ENCODE assay signal across 2 cellular contexts in genomic region chr2:179822540-179822939, GRCh38.
TF ChIP-seq lines count a peak whose summit lies in the region.

No MANE protein-coding gene starts in this region.

TF ChIP-seq in HEK293, 187 proteins besides CTCF, POLR2A, EP300 and RAD21 (continued from another document):
- TF ChIP-seq, protein P1, sequence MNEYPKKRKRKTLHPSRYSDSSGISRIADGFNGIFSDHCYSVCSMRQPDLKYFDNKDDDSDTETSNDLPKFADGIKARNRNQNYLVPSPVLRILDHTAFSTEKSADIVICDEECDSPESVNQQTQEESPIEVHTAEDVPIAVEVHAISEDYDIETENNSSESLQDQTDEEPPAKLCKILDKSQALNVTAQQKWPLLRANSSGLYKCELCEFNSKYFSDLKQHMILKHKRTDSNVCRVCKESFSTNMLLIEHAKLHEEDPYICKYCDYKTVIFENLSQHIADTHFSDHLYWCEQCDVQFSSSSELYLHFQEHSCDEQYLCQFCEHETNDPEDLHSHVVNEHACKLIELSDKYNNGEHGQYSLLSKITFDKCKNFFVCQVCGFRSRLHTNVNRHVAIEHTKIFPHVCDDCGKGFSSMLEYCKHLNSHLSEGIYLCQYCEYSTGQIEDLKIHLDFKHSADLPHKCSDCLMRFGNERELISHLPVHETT (tag by site-specific recombination; IDR thresholded peaks at IDR 0.05) = no peak

TF ChIP-seq in K562, 482 proteins besides CTCF, POLR2A, EP300 and RAD21 (continued from another document):
- no peak for TF ChIP-seq CREB5 (CRISPR knock-in tag; IDR thresholded peaks at IDR 0.05)
- no peak for TF ChIP-seq CHD4 (IDR thresholded peaks at IDR 0.05; ENCODE audit: insufficient read depth, insufficient replicate concordance, low read depth, low read length, poor library complexity, severe bottlenecking)
- no peak for TF ChIP-seq SMAD2 (IDR thresholded peaks at IDR 0.05; ENCODE audit: low read depth, low read length)
- peak; percentile 73 for TF ChIP-seq ATF7 (IDR thresholded peaks at IDR 0.05)
- TF ChIP-seq ZFP30 (CRISPR knock-in tag; IDR thresholded peaks at IDR 0.05; ENCODE audit: borderline replicate concordance) = no peak
- no peak for TF ChIP-seq HMG20A (CRISPR knock-in tag; conservative IDR thresholded peaks at IDR 0.05)
- no peak for TF ChIP-seq ZNF707 (CRISPR knock-in tag; conservative IDR thresholded peaks at IDR 0.05)
- no peak for TF ChIP-seq ELF4 (CRISPR knock-in tag; IDR thresholded peaks at IDR 0.05)
- no peak for TF ChIP-seq XRCC5 (IDR thresholded peaks at IDR 0.05; ENCODE audit: low read depth, low read length)
- TF ChIP-seq, protein P2, sequence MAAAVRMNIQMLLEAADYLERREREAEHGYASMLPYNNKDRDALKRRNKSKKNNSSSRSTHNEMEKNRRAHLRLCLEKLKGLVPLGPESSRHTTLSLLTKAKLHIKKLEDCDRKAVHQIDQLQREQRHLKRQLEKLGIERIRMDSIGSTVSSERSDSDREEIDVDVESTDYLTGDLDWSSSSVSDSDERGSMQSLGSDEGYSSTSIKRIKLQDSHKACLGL (CRISPR knock-in tag; IDR thresholded peaks at IDR 0.05; ENCODE audit: borderline replicate concordance, poor library complexity, severe bottlenecking) = no peak
- no peak for TF ChIP-seq MNT (conservative IDR thresholded peaks at IDR 0.05)
- TF ChIP-seq, protein P3, sequence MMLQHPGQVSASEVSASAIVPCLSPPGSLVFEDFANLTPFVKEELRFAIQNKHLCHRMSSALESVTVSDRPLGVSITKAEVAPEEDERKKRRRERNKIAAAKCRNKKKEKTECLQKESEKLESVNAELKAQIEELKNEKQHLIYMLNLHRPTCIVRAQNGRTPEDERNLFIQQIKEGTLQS (IDR thresholded peaks at IDR 0.05) = peak; percentile 57
- TF ChIP-seq, protein P3 (CRISPR knock-in tag; conservative IDR thresholded peaks at IDR 0.05) = no peak
- no peak for TF ChIP-seq TCF3 (CRISPR knock-in tag; IDR thresholded peaks at IDR 0.05)
- TF ChIP-seq DMBX1 (CRISPR knock-in tag; IDR thresholded peaks at IDR 0.05; ENCODE audit: borderline replicate concordance) = no peak
- TF ChIP-seq, protein P4, sequence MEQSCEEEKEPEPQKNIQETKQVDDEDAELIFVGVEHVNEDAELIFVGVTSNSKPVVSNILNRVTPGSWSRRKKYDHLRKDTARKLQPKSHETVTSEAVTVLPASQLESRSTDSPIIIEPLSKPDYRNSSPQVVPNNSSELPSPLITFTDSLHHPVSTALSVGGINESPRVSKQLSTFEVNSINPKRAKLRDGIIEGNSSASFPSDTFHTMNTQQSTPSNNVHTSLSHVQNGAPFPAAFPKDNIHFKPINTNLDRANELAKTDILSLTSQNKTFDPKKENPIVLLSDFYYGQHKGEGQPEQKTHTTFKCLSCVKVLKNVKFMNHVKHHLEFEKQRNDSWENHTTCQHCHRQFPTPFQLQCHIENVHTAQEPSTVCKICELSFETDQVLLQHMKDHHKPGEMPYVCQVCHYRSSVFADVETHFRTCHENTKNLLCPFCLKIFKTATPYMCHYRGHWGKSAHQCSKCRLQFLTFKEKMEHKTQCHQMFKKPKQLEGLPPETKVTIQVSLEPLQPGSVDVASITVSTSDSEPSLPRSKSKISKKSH (CRISPR knock-in tag; IDR thresholded peaks at IDR 0.05) = no peak
